Comparison of ENCODE assay signal across 11 cellular contexts in the genomic region with DNA sequence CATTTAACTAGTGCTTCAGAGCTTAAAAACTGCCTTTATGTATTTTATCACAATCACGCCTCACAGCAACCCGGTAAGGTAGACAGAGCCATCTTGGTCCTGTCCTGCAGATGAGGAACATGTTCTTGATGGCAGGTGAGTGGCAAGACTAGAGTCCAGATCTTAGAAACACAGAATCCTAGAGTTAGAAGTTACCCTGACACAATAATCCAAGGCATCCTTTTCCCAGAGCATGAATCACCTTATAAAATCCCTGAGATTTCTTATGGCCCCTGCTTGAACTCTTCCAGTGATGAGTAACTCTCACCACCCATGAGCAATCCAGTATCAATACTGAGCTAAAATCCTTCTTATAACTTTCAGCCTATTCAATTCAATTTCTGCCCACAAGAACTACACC. TPM values are rescaled to one million over a fixed set of nuclear protein-coding genes. Genes with fewer than 3 reads are reported as not detected.
DNase-seq lines count a peak whose midpoint lies in the region; TF ChIP-seq lines count a peak whose summit lies in the region.
"Had no signal": no experiment of that assay in that cellular context is flagged by ENCODE, and none has a peak within 500 bp of the region (broad histone marks: within the 10 kb centered on the region; RNA-seq: fewer than 3 reads in every experiment).

No MANE protein-coding gene starts in this region.

- TF ChIP-seq CTCF in epithelial cell of proximal tubule (conservative IDR thresholded peaks at IDR 0.05; ENCODE audit: low read depth, low read length): no peak
- TF ChIP-seq CTCF in nephron progenitor cell (IDR thresholded peaks at IDR 0.05): no peak

- H3K27me3 Mint-ChIP-seq in nephron progenitor cell (ENCODE audit: low read depth, poor library complexity): peaks cover 3% of the 10 kb centered on the region
- H3K27me3 Mint-ChIP-seq: activated naive CD8-positive, alpha-beta T cell treated with anti-CD3 and anti-CD28 coated beads, Interleukin-2, amount 10 ng/mL, durations not matched to agents 7 days and 5 days; memory B cell had no signal

- no peaks in the 10 kb centered on the region for H3K9me3 Mint-ChIP-seq in nephron progenitor cell
- H3K9me3 Mint-ChIP-seq: memory B cell had no signal

- no peak overlapping the region for H3K27ac Mint-ChIP-seq in nephron progenitor cell
- H3K27ac Mint-ChIP-seq: activated naive CD8-positive, alpha-beta T cell treated with anti-CD3 and anti-CD28 coated beads, Interleukin-2, amount 10 ng/mL, durations not matched to agents 7 days and 5 days; memory B cell had no signal

- H3K4me3 Mint-ChIP-seq in nephron progenitor cell: no peak overlapping the region
- H3K4me3 Mint-ChIP-seq: activated naive CD8-positive, alpha-beta T cell treated with anti-CD3 and anti-CD28 coated beads, Interleukin-2, amount 10 ng/mL, durations not matched to agents 7 days and 5 days; memory B cell had no signal

- no peak overlapping the region for H3K4me3 ChIP-seq in epithelial cell of proximal tubule (ENCODE audit: low read depth, low read length)
- H3K4me3 ChIP-seq: Peyer's patch had no signal

- H3K36me3 Mint-ChIP-seq in nephron progenitor cell (ENCODE audit: low read depth): peaks cover 8% of the 10 kb centered on the region

- peak; percentile 82 for DNase-seq in GM03348 (ENCODE audit: low spot score)
- peak; percentile 52 for DNase-seq in NCI-H226
- peak; percentile 76 for DNase-seq in epithelial cell of proximal tubule (ENCODE audit: low read depth)
- DNase-seq in renal cortical epithelial cell (ENCODE audit: low read depth): peak; percentile 86
- no peak for DNase-seq in stimulated activated CD4-positive, alpha-beta T cell treated with anti-CD3 and anti-CD28 coated beads, Interleukin-2, amount 100 ng/mL, for 48 hours
- no peak for DNase-seq in nephron progenitor cell
- no peak for DNase-seq in NCI-H748 (lab: John Stamatoyannopoulos, UW; ENCODE audit: unreplicated experiment)
- DNase-seq: activated naive CD8-positive, alpha-beta T cell treated with anti-CD3 and anti-CD28 coated beads, Interleukin-2, amount 10 ng/mL, durations not matched to agents 7 days and 5 days; NCI-H2029; Peyer's patch had no signal

- peaks cover 28% of the 10 kb centered on the region for H3K4me1 Mint-ChIP-seq in nephron progenitor cell

RNA-seq across cellular contexts. Expression of gene POPDC2, which starts 16.9 kb away (rescaled TPM):
- 0.06 and 0.51 TPM in 2 replicates for total RNA-seq in epithelial cell of proximal tubule
- total RNA-seq in renal cortical epithelial cell: 0.40 TPM in 1 of 2 replicates, not detected in the other

RNA-seq across cellular contexts. Expression of gene COX17, which starts 33.7 kb away (rescaled TPM):
- total RNA-seq in epithelial cell of proximal tubule (45.3 and 91.1 TPM in 2 replicates), renal cortical epithelial cell (7.3 and 11.4 TPM in 2 replicates)

RNA-seq across cellular contexts. Expression of gene PLA1A, which starts 45.8 kb away (rescaled TPM):
- total RNA-seq in epithelial cell of proximal tubule (0.14 and 0.52 TPM in 2 replicates), renal cortical epithelial cell (1.2 and 5.1 TPM in 2 replicates)

RNA-seq across cellular contexts. Expression of gene CFAP91, which starts 59.3 kb away (rescaled TPM):
- total RNA-seq in epithelial cell of proximal tubule (2.1 and 2.2 TPM in 2 replicates), renal cortical epithelial cell (0.52 and 5.0 TPM in 2 replicates)

Comparison
In these comparisons a context has a peak if more than half of its experiments do, and no peak if none do; other contexts are left out.
1. DNase-seq: peak in GM03348 (single experiment), NCI-H226 (single experiment), epithelial cell of proximal tubule (single experiment) and renal cortical epithelial cell (single experiment); none in stimulated activated CD4-positive, alpha-beta T cell treated with anti-CD3 and anti-CD28 coated beads, Interleukin-2, amount 100 ng/mL, for 48 hours (0 of 2), nephron progenitor cell (single experiment) and NCI-H748 (single experiment).